ENCODE assay signal across 25 cellular contexts in the genomic region with DNA sequence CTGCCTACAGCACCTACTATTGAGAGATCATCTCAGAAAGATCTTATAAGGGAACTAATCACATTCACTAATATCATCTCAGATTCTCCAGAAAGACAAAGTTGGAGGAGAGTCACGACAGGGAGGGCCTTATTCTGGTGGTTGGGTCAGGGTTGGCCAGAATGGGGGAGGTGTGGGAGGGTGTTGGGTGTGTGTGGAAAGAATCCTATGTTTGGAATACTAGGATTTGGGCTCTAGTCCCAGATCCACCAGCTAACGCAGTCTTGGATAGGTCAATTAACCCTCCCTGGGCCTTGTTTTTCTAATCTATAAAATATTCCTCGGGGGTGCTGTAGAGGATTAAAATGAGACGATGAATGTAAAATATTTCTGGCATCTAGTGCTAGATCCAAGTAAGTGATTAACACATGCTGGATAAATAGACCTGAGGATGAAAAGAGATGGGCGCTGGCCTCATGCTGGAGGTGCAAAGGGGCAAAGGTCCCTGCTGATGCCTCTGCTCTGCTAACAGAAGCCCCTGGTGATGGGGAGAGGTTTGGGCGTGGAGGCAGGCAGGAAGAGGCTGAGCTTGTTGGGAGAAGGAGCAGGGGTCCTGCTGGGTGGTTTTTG.
"Had no signal": no experiment of that assay in that cellular context is flagged by ENCODE, and none has a peak within 500 bp of the region (broad histone marks: within the 10 kb centered on the region; RNA-seq: fewer than 3 reads in every experiment).

No MANE protein-coding gene starts in this region.

- H3K27me3 ChIP-seq: breast epithelium, esophagus squamous epithelium, gastrocnemius medialis, hepatocyte, neural progenitor cell, right atrium auricular region, spleen, tibial nerve had no signal

- DNase-seq: activated CD4-positive, alpha-beta memory T cell treated with anti-CD3 and anti-CD28 coated beads, Interleukin-2, amount 10 ng/mL, durations not matched to agents 7 days and 5 days; activated CD4-positive, alpha-beta T cell treated with anti-CD3 and anti-CD28 coated beads for 1 hour; activated CD4-positive, alpha-beta T cell treated with anti-CD3 and anti-CD28 coated beads, Interleukin-2, amount 10 ng/mL, durations not matched to agents 7 days and 5 days; activated CD8-positive, alpha-beta memory T cell treated with anti-CD3 and anti-CD28 coated beads, Interleukin-2, amount 50 U/mL, for 48 hours; activated gamma-delta T cell treated with Interleukin-2 at 50 U/mL for 16 hours; activated naive CD4-positive, alpha-beta T cell treated with anti-CD3 and anti-CD28 coated beads, Interleukin-2, amount 50 U/mL, for 16 hours; activated T-cell treated with anti-CD3 and anti-CD28 coated beads, Interleukin-2, amount 50 U/mL, for 24 hours; amniotic stem cell; central memory CD4-positive, alpha-beta T cell; esophagus squamous epithelium; gastrocnemius medialis; left cardiac atrium; mesenchymal stem cell; naive thymus-derived CD8-positive, alpha-beta T cell; spleen; stimulated activated naive CD4-positive, alpha-beta T cell treated with Interleukin-2 at 50 U/mL for 16 hours; T-helper 2 cell had no signal

- H3K4me1 Mint-ChIP-seq: WTC11 had no signal

- ATAC-seq: gastrocnemius medialis; left cardiac atrium; naive thymus-derived CD8-positive, alpha-beta T cell; WTC11 had no signal

- H3K4me3 Mint-ChIP-seq: activated CD4-positive, alpha-beta memory T cell treated with anti-CD3 and anti-CD28 coated beads, Interleukin-2, amount 10 ng/mL, durations not matched to agents 7 days and 5 days; activated CD4-positive, alpha-beta T cell treated with anti-CD3 and anti-CD28 coated beads, Interleukin-2, amount 10 ng/mL, durations not matched to agents 7 days and 5 days; activated T-cell treated with anti-CD3 and anti-CD28 coated beads, Interleukin-2, amount 50 U/mL, for 24 hours; naive thymus-derived CD8-positive, alpha-beta T cell; neural progenitor cell; WTC11 had no signal

- H3K4me3 ChIP-seq: breast epithelium, esophagus squamous epithelium, gastrocnemius medialis, hepatocyte, neural progenitor cell, right atrium auricular region, spleen, tibial nerve had no signal

- H3K27ac ChIP-seq: breast epithelium, epithelial cell of prostate, esophagus squamous epithelium, gastrocnemius medialis, hepatocyte, neural progenitor cell, right atrium auricular region, spleen had no signal

- H3K36me3 Mint-ChIP-seq: naive thymus-derived CD8-positive, alpha-beta T cell; neural progenitor cell; WTC11 had no signal

- H3K4me1 ChIP-seq: breast epithelium, gastrocnemius medialis, neural progenitor cell, spleen had no signal

- H3K9me3 Mint-ChIP-seq: activated CD4-positive, alpha-beta memory T cell treated with anti-CD3 and anti-CD28 coated beads, Interleukin-2, amount 10 ng/mL, durations not matched to agents 7 days and 5 days; activated CD4-positive, alpha-beta T cell treated with anti-CD3 and anti-CD28 coated beads, Interleukin-2, amount 10 ng/mL, durations not matched to agents 7 days and 5 days; activated T-cell treated with anti-CD3 and anti-CD28 coated beads, Interleukin-2, amount 50 U/mL, for 24 hours; naive thymus-derived CD8-positive, alpha-beta T cell; neural progenitor cell had no signal

- H3K27ac Mint-ChIP-seq: activated CD4-positive, alpha-beta memory T cell treated with anti-CD3 and anti-CD28 coated beads, Interleukin-2, amount 10 ng/mL, durations not matched to agents 7 days and 5 days; activated CD4-positive, alpha-beta T cell treated with anti-CD3 and anti-CD28 coated beads, Interleukin-2, amount 10 ng/mL, durations not matched to agents 7 days and 5 days; activated T-cell treated with anti-CD3 and anti-CD28 coated beads, Interleukin-2, amount 50 U/mL, for 24 hours; naive thymus-derived CD8-positive, alpha-beta T cell; neural progenitor cell; progenitor cell of endocrine pancreas; WTC11 had no signal

- H3K9me3 ChIP-seq: breast epithelium, esophagus squamous epithelium, gastrocnemius medialis, right atrium auricular region, spleen, tibial nerve had no signal

- H3K36me3 ChIP-seq: breast epithelium, esophagus squamous epithelium, gastrocnemius medialis, neural progenitor cell, right atrium auricular region, tibial nerve had no signal

- H3K27me3 Mint-ChIP-seq: activated T-cell treated with anti-CD3 and anti-CD28 coated beads, Interleukin-2, amount 50 U/mL, for 24 hours had no signal
